ENCODE assay signal across 12 cellular contexts in the genomic region with DNA sequence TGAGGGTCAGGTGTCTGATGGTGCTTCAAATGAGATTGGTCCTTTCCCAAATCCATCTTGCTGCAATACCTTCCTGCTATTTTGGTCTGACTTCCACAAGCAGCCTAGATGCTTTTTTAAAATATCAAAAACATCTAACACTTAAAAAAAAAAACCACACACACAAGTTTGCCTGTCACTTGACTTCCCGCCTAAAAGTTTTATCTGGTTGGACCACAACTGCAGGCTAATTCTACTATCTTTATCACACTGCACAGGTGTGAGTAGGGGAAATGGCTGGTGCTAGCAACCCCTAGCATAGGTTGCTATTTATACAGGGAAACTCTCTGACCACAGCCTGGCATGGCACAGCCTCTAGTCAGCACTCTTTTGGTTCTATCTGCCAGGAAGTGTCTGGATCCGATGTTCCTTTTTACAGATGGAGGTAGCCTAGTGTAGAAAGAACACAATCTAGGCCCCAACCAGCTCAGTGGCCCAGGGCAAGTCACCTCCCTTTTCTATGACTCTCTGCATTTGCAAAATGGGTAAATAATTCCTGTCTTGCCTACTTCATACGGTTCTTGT. TPM values are rescaled to one million over a fixed set of nuclear protein-coding genes. Genes with fewer than 3 reads are reported as not detected.
DNase-seq lines count a peak whose midpoint lies in the region; ATAC-seq and TF ChIP-seq lines count a peak whose summit lies in the region.
"Had no signal": no experiment of that assay in that cellular context is flagged by ENCODE, and none has a peak within 500 bp of the region (broad histone marks: within the 10 kb centered on the region; RNA-seq: fewer than 3 reads in every experiment).

A gene with protein sequence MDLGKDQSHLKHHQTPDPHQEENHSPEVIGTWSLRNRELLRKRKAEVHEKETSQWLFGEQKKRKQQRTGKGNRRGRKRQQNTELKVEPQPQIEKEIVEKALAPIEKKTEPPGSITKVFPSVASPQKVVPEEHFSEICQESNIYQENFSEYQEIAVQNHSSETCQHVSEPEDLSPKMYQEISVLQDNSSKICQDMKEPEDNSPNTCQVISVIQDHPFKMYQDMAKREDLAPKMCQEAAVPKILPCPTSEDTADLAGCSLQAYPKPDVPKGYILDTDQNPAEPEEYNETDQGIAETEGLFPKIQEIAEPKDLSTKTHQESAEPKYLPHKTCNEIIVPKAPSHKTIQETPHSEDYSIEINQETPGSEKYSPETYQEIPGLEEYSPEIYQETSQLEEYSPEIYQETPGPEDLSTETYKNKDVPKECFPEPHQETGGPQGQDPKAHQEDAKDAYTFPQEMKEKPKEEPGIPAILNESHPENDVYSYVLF (minus strand): TSS at position 92 of the 564 bp plus-strand sequence. CDS start 36 bp downstream, at position 56.

- no peaks in the 10 kb centered on the region for H3K36me3 Mint-ChIP-seq in activated CD4-positive, alpha-beta T cell treated with anti-CD3 and anti-CD28 coated beads for 36 hours (ENCODE audit: low read depth)
- no peaks in the 10 kb centered on the region for H3K36me3 Mint-ChIP-seq in naive thymus-derived CD8-positive, alpha-beta T cell
- H3K36me3 Mint-ChIP-seq: IgD-negative memory B cell had no signal

- POLR2A ChIA-PET in activated CD4-positive, alpha-beta T cell treated with anti-CD3 and anti-CD28 coated beads for 36 hours (lab: Charles Lee), result interaction anchor here (0.9 kb wide), 1 partner anchor 15 kb away, joined by 3 read pairs; no protein-coding TSS in a partner anchor
- POLR2A ChIA-PET in naive thymus-derived CD8-positive, alpha-beta T cell (lab: Charles Lee), result interaction anchor here (0.7 to 1.9 kb wide), 6 partner anchors 9 to 254 kb away, joined by 3 to 8 read pairs (median 6); a partner anchor contains a TSS

- peak within 1 kb of the TSS; percentile 75 for H3K27ac Mint-ChIP-seq in activated CD4-positive, alpha-beta T cell treated with anti-CD3 and anti-CD28 coated beads for 36 hours
- peak within 1 kb of the TSS; percentile 81 to 94 (median 90) for H3K27ac Mint-ChIP-seq in naive thymus-derived CD8-positive, alpha-beta T cell

- peaks cover 38% of the 10 kb centered on the region for H3K4me1 Mint-ChIP-seq in activated CD4-positive, alpha-beta T cell treated with anti-CD3 and anti-CD28 coated beads for 36 hours
- peaks cover 18 to 50% (median 41%) of the 10 kb centered on the region in 4 donors for H3K4me1 Mint-ChIP-seq in naive thymus-derived CD8-positive, alpha-beta T cell

- no peaks in the 10 kb centered on the region for H3K4me1 ChIP-seq in thyroid gland

- H3K4me3 ChIP-seq in thyroid gland (replicated peaks in 1 of 3), result no peak within 1 kb of the TSS

- H3K27ac ChIP-seq in thyroid gland, result no peak within 1 kb of the TSS

- H3K9me3 ChIP-seq in thyroid gland, result no peaks in the 10 kb centered on the region

- TF ChIP-seq CTCF in thyroid gland (IDR thresholded peaks at IDR 0.05), result no peak

- intact Hi-C loops in activated CD4-positive, alpha-beta T cell treated with anti-CD3 and anti-CD28 coated beads for 36 hours (cut with DNase I, micrococcal nuclease), result no loop called here
- intact Hi-C loops in thyroid gland (cut with DNase I), result no loop called here

- peak; percentile 48 for DNase-seq in activated CD4-positive, alpha-beta T cell treated with anti-CD3 and anti-CD28 coated beads for 36 hours
- DNase-seq in naive thymus-derived CD8-positive, alpha-beta T cell, result peak in 8 of 10 donors; percentile 15 to 76 (median 60)
- DNase-seq in thyroid gland, result no peak
- no peak for DNase-seq in EL
- DNase-seq in hepatic stellate cell (ENCODE audit: low spot score), result no peak
- DNase-seq: activated CD4-positive, CD25-positive, alpha-beta regulatory T cell treated with anti-CD3 and anti-CD28 coated beads, Interleukin-2, amount 50 U/mL, for 72 hours; cerebellar nuclear complex; glutamatergic neuron had no signal

- CTCF ChIA-PET in activated CD4-positive, alpha-beta T cell treated with anti-CD3 and anti-CD28 coated beads for 36 hours (lab: Charles Lee), result interaction anchor here (0.7 to 8.0 kb wide), 3 partner anchors 16 to 545 kb away, joined by 3 to 64 read pairs (median 4); a partner anchor contains a TSS

- H3K36me3 ChIP-seq in thyroid gland, result no peaks in the 10 kb centered on the region

- H3K27me3 Mint-ChIP-seq in activated CD4-positive, alpha-beta T cell treated with anti-CD3 and anti-CD28 coated beads for 36 hours, result no peaks in the 10 kb centered on the region
- H3K27me3 Mint-ChIP-seq in naive thymus-derived CD8-positive, alpha-beta T cell, result no peaks in the 10 kb centered on the region

- TF ChIP-seq POLR2A in thyroid gland (IDR thresholded peaks at IDR 0.05), result no peak

- no peaks in the 10 kb centered on the region for H3K27me3 ChIP-seq in thyroid gland

- no peaks in the 10 kb centered on the region for H3K9me3 Mint-ChIP-seq in activated CD4-positive, alpha-beta T cell treated with anti-CD3 and anti-CD28 coated beads for 36 hours (ENCODE audit: low read depth)
- H3K9me3 Mint-ChIP-seq in naive thymus-derived CD8-positive, alpha-beta T cell, result no peaks in the 10 kb centered on the region
- H3K9me3 Mint-ChIP-seq: IgD-negative memory B cell had no signal

- peak within 1 kb of the TSS; percentile 38 for H3K4me3 Mint-ChIP-seq in activated CD4-positive, alpha-beta T cell treated with anti-CD3 and anti-CD28 coated beads for 36 hours
- H3K4me3 Mint-ChIP-seq in naive thymus-derived CD8-positive, alpha-beta T cell, result peak within 1 kb of the TSS; percentile 11 to 71 (median 50)

- 78 to 85% methylated on average over 3 of the region's 3 CpGs for WGBS in thyroid gland, 2 donors

- ATAC-seq in GM18520 (IDR thresholded peaks at IDR 0.05; ENCODE audit: unreplicated experiment), result peak; percentile 63
- ATAC-seq in HG03108 (IDR thresholded peaks at IDR 0.05; ENCODE audit: unreplicated experiment), result peak; percentile 56
- ATAC-seq in activated CD4-positive, alpha-beta T cell treated with anti-CD3 and anti-CD28 coated beads for 36 hours, result peak; percentile 85
- peak; percentile 97 to 100 for ATAC-seq in naive thymus-derived CD8-positive, alpha-beta T cell
- ATAC-seq in HG03025 (IDR thresholded peaks at IDR 0.05; ENCODE audit: low FRiP score, unreplicated experiment), result no peak

RNA-seq across cellular contexts. Expression of the gene that starts here (rescaled TPM):
- total RNA-seq in activated CD4-positive, alpha-beta T cell treated with anti-CD3 and anti-CD28 coated beads for 36 hours, result 1 to 10 TPM; 1.5 to 2.9 TPM
- total RNA-seq in naive thymus-derived CD8-positive, alpha-beta T cell, result 1 to 10 TPM; 1.9 to 3.4 TPM
- 10 to 100 TPM in 1 of 3 donors, 1 to 10 TPM in 2; 7.6 to 11.0 (median 8.3) TPM for polyA plus RNA-seq in naive thymus-derived CD8-positive, alpha-beta T cell
- total RNA-seq in thyroid gland, result under 1 TPM in 2 of 4 donors, not detected in 2; 0.22 to 0.27 TPM

Comparison
In these comparisons a context has a peak if more than half of its experiments do, and no peak if none do; other contexts are left out.
1. DNase-seq: peak in activated CD4-positive, alpha-beta T cell treated with anti-CD3 and anti-CD28 coated beads for 36 hours (single experiment) and naive thymus-derived CD8-positive, alpha-beta T cell (8 of 10); none in thyroid gland (0 of 2), EL (single experiment) and hepatic stellate cell (single experiment).